Comparison of ENCODE assay signal across 37 cellular contexts in genomic region chr11:45551181-45551580, GRCh38.
"Had no signal": no experiment of that assay in that cellular context is flagged by ENCODE, and none has a peak within 500 bp of the region (broad histone marks: within the 10 kb centered on the region; RNA-seq: fewer than 3 reads in every experiment).

No MANE protein-coding gene starts in this region.

- H3K36me3 ChIP-seq: ascending aorta, breast epithelium, SJSA1 had no signal

- H3K4me2 ChIP-seq: SK-N-SH had no signal

- H3K27me3 ChIP-seq: ascending aorta, breast epithelium had no signal

- H3K27me3 Mint-ChIP-seq: activated CD4-positive, alpha-beta T cell treated with anti-CD3 and anti-CD28 coated beads, Interleukin-2, amount 10 ng/mL, durations not matched to agents 7 days and 5 days; activated naive CD8-positive, alpha-beta T cell treated with anti-CD3 and anti-CD28 coated beads, Interleukin-2, amount 10 ng/mL, durations not matched to agents 7 days and 5 days; activated T-cell treated with anti-CD3 and anti-CD28 coated beads, Interleukin-2, amount 50 U/mL, for 24 hours had no signal

- H3K27ac Mint-ChIP-seq: activated CD4-positive, alpha-beta T cell treated with anti-CD3 and anti-CD28 coated beads for 36 hours; activated CD4-positive, alpha-beta T cell treated with anti-CD3 and anti-CD28 coated beads, Interleukin-2, amount 10 ng/mL, durations not matched to agents 7 days and 5 days; activated CD8-positive, alpha-beta T cell treated with anti-CD3 and anti-CD28 coated beads, Interleukin-2, amount 10 ng/mL, durations not matched to agents 7 days and 5 days; activated naive CD4-positive, alpha-beta T cell treated with anti-CD3 and anti-CD28 coated beads, Interleukin-2, amount 50 U/mL, for 24 hours; activated naive CD8-positive, alpha-beta T cell treated with anti-CD3 and anti-CD28 coated beads, Interleukin-2, amount 10 ng/mL, durations not matched to agents 7 days and 5 days; activated T-cell treated with anti-CD3 and anti-CD28 coated beads, Interleukin-2, amount 50 U/mL, for 24 hours; activated T-helper 2 cell treated with anti-CD3 and anti-CD28 coated beads, Interferon-gamma antibody, Interleukin-2, Interleukin-4, amounts not matched to agents 10 μg/mL and 5 μg/mL and 100 μg/mL, durations not matched to agents 14 hours and 24 hours and 36 hours; T-helper 1 cell treated with Interleukin-12 subunit alpha and Interleukin-12 subunit beta and Interleukin-4 antibody, amounts not matched to agents 30 μg/mL and 1 μg/mL, for 36 hours; T-helper 2 cell treated with Interferon-gamma antibody and Interleukin-4, amounts not matched to agents 5 μg/mL and 100 μg/mL, for 36 hours; WTC11 had no signal

- H3K9me3 ChIP-seq: ascending aorta, breast epithelium, SJSA1, SK-N-SH had no signal

- H3K9me3 Mint-ChIP-seq: activated CD4-positive, alpha-beta T cell treated with anti-CD3 and anti-CD28 coated beads, Interleukin-2, amount 10 ng/mL, durations not matched to agents 7 days and 5 days; activated naive CD4-positive, alpha-beta T cell treated with anti-CD3 and anti-CD28 coated beads, Interleukin-2, amount 50 U/mL, for 24 hours; activated naive CD8-positive, alpha-beta T cell treated with anti-CD3 and anti-CD28 coated beads, Interleukin-2, amount 10 ng/mL, durations not matched to agents 7 days and 5 days; activated T-cell treated with anti-CD3 and anti-CD28 coated beads, Interleukin-2, amount 50 U/mL, for 24 hours; activated T-helper 2 cell treated with anti-CD3 and anti-CD28 coated beads, Interferon-gamma antibody, Interleukin-2, Interleukin-4, amounts not matched to agents 10 μg/mL and 5 μg/mL and 100 μg/mL, durations not matched to agents 14 hours and 24 hours and 36 hours; T-helper 1 cell treated with Interleukin-12 subunit alpha and Interleukin-12 subunit beta and Interleukin-4 antibody, amounts not matched to agents 30 μg/mL and 1 μg/mL, for 36 hours; T-helper 2 cell treated with Interferon-gamma antibody and Interleukin-4, amounts not matched to agents 5 μg/mL and 100 μg/mL, for 36 hours; WTC11 had no signal

- H3K4me3 ChIP-seq: ascending aorta, breast epithelium, SJSA1 had no signal

- FAIRE-seq: TTC549 had no signal

- H3K36me3 Mint-ChIP-seq: activated naive CD4-positive, alpha-beta T cell treated with anti-CD3 and anti-CD28 coated beads, Interleukin-2, amount 50 U/mL, for 24 hours; activated naive CD8-positive, alpha-beta T cell treated with anti-CD3 and anti-CD28 coated beads, Interleukin-2, amount 10 ng/mL, durations not matched to agents 7 days and 5 days; WTC11 had no signal

- ATAC-seq: activated CD4-positive, alpha-beta T cell treated with anti-CD3 and anti-CD28 coated beads for 36 hours; activated CD4-positive, CD25-positive, alpha-beta regulatory T cell treated with anti-CD3 and anti-CD28 coated beads, Interleukin-2, amount 50 U/mL, for 24 hours; activated CD8-positive, alpha-beta T cell treated with anti-CD3 and anti-CD28 coated beads, Interleukin-2, amount 10 ng/mL, durations not matched to agents 7 days and 5 days; Panc1; WTC11 had no signal

- H3K4me1 ChIP-seq: ascending aorta, breast epithelium, SJSA1 had no signal

- H3K4me3 Mint-ChIP-seq: activated CD4-positive, alpha-beta T cell treated with anti-CD3 and anti-CD28 coated beads for 36 hours; activated CD4-positive, alpha-beta T cell treated with anti-CD3 and anti-CD28 coated beads, Interleukin-2, amount 10 ng/mL, durations not matched to agents 7 days and 5 days; activated CD8-positive, alpha-beta T cell treated with anti-CD3 and anti-CD28 coated beads, Interleukin-2, amount 10 ng/mL, durations not matched to agents 7 days and 5 days; activated naive CD4-positive, alpha-beta T cell treated with anti-CD3 and anti-CD28 coated beads, Interleukin-2, amount 50 U/mL, for 24 hours; activated naive CD8-positive, alpha-beta T cell treated with anti-CD3 and anti-CD28 coated beads, Interleukin-2, amount 10 ng/mL, durations not matched to agents 7 days and 5 days; activated T-cell treated with anti-CD3 and anti-CD28 coated beads, Interleukin-2, amount 50 U/mL, for 24 hours; T-helper 1 cell treated with Interleukin-12 subunit alpha and Interleukin-12 subunit beta and Interleukin-4 antibody, amounts not matched to agents 30 μg/mL and 1 μg/mL, for 36 hours; T-helper 2 cell treated with Interferon-gamma antibody and Interleukin-4, amounts not matched to agents 5 μg/mL and 100 μg/mL, for 36 hours; WTC11 had no signal

- H3K4me1 Mint-ChIP-seq: activated CD4-positive, alpha-beta T cell treated with anti-CD3 and anti-CD28 coated beads for 36 hours; activated CD4-positive, alpha-beta T cell treated with anti-CD3 and anti-CD28 coated beads, Interleukin-2, amount 10 ng/mL, durations not matched to agents 7 days and 5 days; activated naive CD4-positive, alpha-beta T cell treated with anti-CD3 and anti-CD28 coated beads, Interleukin-2, amount 50 U/mL, for 24 hours; activated naive CD8-positive, alpha-beta T cell treated with anti-CD3 and anti-CD28 coated beads, Interleukin-2, amount 10 ng/mL, durations not matched to agents 7 days and 5 days had no signal

- DNase-seq: activated CD4-positive, alpha-beta T cell treated with anti-CD3 and anti-CD28 coated beads for 36 hours; activated CD4-positive, alpha-beta T cell treated with anti-CD3 and anti-CD28 coated beads, Interleukin-2, amount 10 ng/mL, durations not matched to agents 7 days and 5 days; activated CD4-positive, alpha-beta T cell treated with anti-CD3 and anti-CD28 coated beads, Interleukin-2, amount 50 U/mL, for 48 hours; activated CD8-positive, alpha-beta T cell treated with anti-CD3 and anti-CD28 coated beads, Interleukin-2, amount 10 ng/mL, durations not matched to agents 7 days and 5 days; activated gamma-delta T cell; activated naive CD4-positive, alpha-beta T cell treated with Interleukin-2 at 50 U/mL for 16 hours; activated naive CD8-positive, alpha-beta T cell treated with anti-CD3 and anti-CD28 coated beads, Interleukin-2, amount 10 ng/mL, durations not matched to agents 7 days and 5 days; activated T-cell treated with anti-CD3 and anti-CD28 coated beads, Interleukin-2, amount 50 U/mL, for 24 hours; amygdala; Kasumi-1; MM.1S; MV-4-11; NCI-H1092; NCI-H146; NCI-H187; NCI-H2029 treated with DMSO at 0.1 percent for 48 hours; NCI-H2107; NCI-H2171; NCI-H2227 treated with DMSO at 0.1 percent for 48 hours; NCI-H446; NCI-H510A treated with DMSO at 0.1 percent for 48 hours; NCI-H526 treated with DMSO at 0.1 percent for 48 hours; NCI-H774; RPMI8226; SHP77 treated with DMSO at 0.1 percent for 48 hours; SK-N-SH had no signal

- H3K9ac ChIP-seq: SK-N-SH had no signal

- H3K27ac ChIP-seq: ascending aorta, breast epithelium, SJSA1 had no signal
